Comparison of ENCODE assay signal across 17 cellular contexts in genomic region chr1:243903904-243904303, GRCh38. TPM values are rescaled to one million over a fixed set of nuclear protein-coding genes. Genes with fewer than 3 reads are reported as not detected.
DNase-seq lines count a peak whose midpoint lies in the region; ATAC-seq and TF ChIP-seq lines count a peak whose summit lies in the region.
"Had no signal": no experiment of that assay in that cellular context is flagged by ENCODE, and none has a peak within 500 bp of the region (broad histone marks: within the 10 kb centered on the region; RNA-seq: fewer than 3 reads in every experiment).

No MANE protein-coding gene starts in this region.

- ATAC-seq in DND-41 (ENCODE audit: insufficient read depth, low read depth) (0 out of 3 replicates have a peak, but pooled peaks have one; percentile 42), HG02571 (IDR thresholded peaks at IDR 0.05; ENCODE audit: unreplicated experiment) (no peak)
- ATAC-seq in activated naive CD4-positive, alpha-beta T cell treated with anti-CD3 and anti-CD28 coated beads, Interleukin-2, amount 50 U/mL, for 72 hours: no peak
- ATAC-seq: activated CD8-positive, alpha-beta T cell treated with anti-CD3 and anti-CD28 coated beads, Interleukin-2, amount 10 ng/mL, durations not matched to agents 7 days and 5 days; activated naive CD8-positive, alpha-beta T cell treated with anti-CD3 and anti-CD28 coated beads, Interleukin-2, amount 50 U/mL, for 24 hours; activated T-cell treated with anti-CD3 and anti-CD28 coated beads, Interleukin-2, amount 50 U/mL, for 72 hours; Panc1; right cardiac atrium had no signal

- H3K27me3 ChIP-seq in DND-41 (ENCODE audit: insufficient read depth, low read length, poor library complexity): peaks cover 4% of the 10 kb centered on the region

- H4K20me1 ChIP-seq in DND-41 (ENCODE audit: insufficient read depth, low read length): no peaks in the 10 kb centered on the region

- no peak for TF ChIP-seq CTCF in DND-41 (IDR thresholded peaks at IDR 0.05; ENCODE audit: borderline replicate concordance, extremely low read depth, low read length, poor library complexity, severe bottlenecking)

- H3K27ac ChIP-seq in DND-41 (ENCODE audit: low read length): no peak overlapping the region

- H3K36me3 ChIP-seq in DND-41 (ENCODE audit: insufficient read depth, low read length): no peaks in the 10 kb centered on the region

- DNase-seq in DND-41: no peak
- peak; percentile 26 for DNase-seq in M059J (ENCODE audit: low read depth)
- DNase-seq in dedifferentiated amniotic fluid mesenchymal stem cell (ENCODE audit: extremely low spot score): peak; percentile 18
- DNase-seq in lung microvascular endothelial cell (ENCODE audit: low read depth in 2 of 2): peak; percentile 41 to 48
- no peak for DNase-seq in activated naive CD4-positive, alpha-beta T cell treated with anti-CD3 and anti-CD28 coated beads, Interleukin-2, amount 50 U/mL, for 72 hours (ENCODE audit: low spot score in 2 of 2)
- DNase-seq in OCI-M2 (lab: John Stamatoyannopoulos, UW; ENCODE audit: unreplicated experiment): no peak
- DNase-seq in midbrain (lab: John Stamatoyannopoulos, UW): no peak
- DNase-seq: activated CD8-positive, alpha-beta T cell treated with anti-CD3 and anti-CD28 coated beads, Interleukin-2, amount 10 ng/mL, durations not matched to agents 7 days and 5 days; activated naive CD8-positive, alpha-beta T cell treated with anti-CD3 and anti-CD28 coated beads, Interleukin-2, amount 50 U/mL, for 24 hours; activated T-cell treated with anti-CD3 and anti-CD28 coated beads, Interleukin-2, amount 50 U/mL, for 72 hours; H9; islet precursor cell; NCI-H2081 treated with DMSO at 0.1 percent for 48 hours; right cardiac atrium had no signal

- no peaks in the 10 kb centered on the region for H3K79me2 ChIP-seq in DND-41 (ENCODE audit: insufficient read depth, low read length)

- H3K4me3 ChIP-seq in DND-41 (ENCODE audit: low read depth in 1 of 2, low read length in 2 of 2): no peak overlapping the region

- no peaks in the 10 kb centered on the region for H3K9me3 ChIP-seq in DND-41 (ENCODE audit: insufficient read depth, low read length, severe bottlenecking)
- H3K9me3 ChIP-seq: Caco-2 had no signal

- H2AFZ ChIP-seq in DND-41 (ENCODE audit: low read depth, low read length): no peak overlapping the region

- H3K9ac ChIP-seq in DND-41 (ENCODE audit: low read depth, low read length): no peak overlapping the region

- no peaks in the 10 kb centered on the region for H3K9me3 Mint-ChIP-seq in activated naive CD4-positive, alpha-beta T cell treated with anti-CD3 and anti-CD28 coated beads, Interleukin-2, amount 50 U/mL, for 72 hours
- H3K9me3 Mint-ChIP-seq: activated naive CD8-positive, alpha-beta T cell treated with anti-CD3 and anti-CD28 coated beads, Interleukin-2, amount 50 U/mL, for 24 hours; activated T-cell treated with anti-CD3 and anti-CD28 coated beads, Interleukin-2, amount 50 U/mL, for 72 hours; H9 had no signal

- H3K4me2 ChIP-seq in DND-41 (ENCODE audit: insufficient read depth, low read length): no peak overlapping the region

- no peaks in the 10 kb centered on the region for H3K36me3 Mint-ChIP-seq in activated naive CD4-positive, alpha-beta T cell treated with anti-CD3 and anti-CD28 coated beads, Interleukin-2, amount 50 U/mL, for 72 hours

- H3K4me1 ChIP-seq in DND-41 (ENCODE audit: insufficient read depth, low read length): no peaks in the 10 kb centered on the region

- H3K27ac Mint-ChIP-seq in activated naive CD4-positive, alpha-beta T cell treated with anti-CD3 and anti-CD28 coated beads, Interleukin-2, amount 50 U/mL, for 72 hours: no peak overlapping the region
- H3K27ac Mint-ChIP-seq: activated CD8-positive, alpha-beta T cell treated with anti-CD3 and anti-CD28 coated beads, Interleukin-2, amount 10 ng/mL, durations not matched to agents 7 days and 5 days; activated naive CD8-positive, alpha-beta T cell treated with anti-CD3 and anti-CD28 coated beads, Interleukin-2, amount 50 U/mL, for 24 hours; activated T-cell treated with anti-CD3 and anti-CD28 coated beads, Interleukin-2, amount 50 U/mL, for 72 hours; H9 had no signal

RNA-seq across cellular contexts. Expression of gene AKT3, which starts 53.9 kb away (rescaled TPM):
- total RNA-seq in M059J (2014; rRNA removed; shearing (Covaris generic)): 17.0 and 35.8 TPM in 2 replicates
- 32.0 and 44.2 TPM in 2 replicates for total RNA-seq in lung microvascular endothelial cell
- total RNA-seq in activated naive CD4-positive, alpha-beta T cell treated with anti-CD3 and anti-CD28 coated beads, Interleukin-2, amount 50 U/mL, for 72 hours: 10 to 100 TPM; 24.9 to 37.3 TPM

Comparison
In these comparisons a context has a peak if more than half of its experiments do, and no peak if none do; other contexts are left out.
1. DNase-seq: peak in M059J (single experiment), dedifferentiated amniotic fluid mesenchymal stem cell (single experiment) and lung microvascular endothelial cell (2 of 2); none in DND-41 (single experiment), activated naive CD4-positive, alpha-beta T cell treated with anti-CD3 and anti-CD28 coated beads, Interleukin-2, amount 50 U/mL, for 72 hours (0 of 2), OCI-M2 (single experiment) and midbrain (single experiment).